In genomic region chr9:73444821-73445220, GRCh38 we compare ENCODE assay signal across 1 cellular context.
TF ChIP-seq lines count a peak whose summit lies in the region.

No MANE protein-coding gene starts in this region.

TF ChIP-seq in K562, 482 proteins besides CTCF, POLR2A, EP300 and RAD21 (continued from another document):
- TF ChIP-seq ZNF584 (CRISPR knock-in tag; IDR thresholded peaks at IDR 0.05; ENCODE audit: low read depth): no peak
TF ChIP-seq in K562: peak in this region for 3.
